ENCODE assay signal across 9 cellular contexts in the genomic region with DNA sequence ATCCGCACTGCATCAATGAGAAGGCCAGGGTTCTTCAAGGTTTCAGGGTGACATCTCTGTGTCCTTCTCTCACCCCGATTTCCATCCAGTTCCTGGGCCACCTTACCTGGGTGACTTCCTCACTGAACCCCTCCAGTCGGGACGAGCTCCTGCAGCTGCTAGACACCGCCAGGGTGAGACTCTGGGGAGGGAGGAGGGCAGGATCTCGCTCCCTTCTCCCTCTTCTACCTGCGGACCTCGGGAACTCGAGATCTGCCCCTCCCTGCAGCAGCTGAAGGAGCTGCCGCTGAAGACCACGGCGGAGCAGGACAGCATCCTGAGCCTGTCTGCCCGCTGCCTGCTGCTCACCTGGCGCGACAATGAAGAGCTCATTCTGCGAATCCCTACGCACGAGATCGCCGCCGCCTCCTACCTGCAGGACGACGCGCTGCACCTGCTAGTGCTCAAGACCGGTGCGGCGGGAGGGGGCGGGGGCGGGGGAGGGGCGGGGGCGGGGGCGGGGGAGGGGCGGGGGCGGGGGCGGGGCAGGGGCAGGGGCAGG. TPM values are rescaled to one million over a fixed set of nuclear protein-coding genes. Genes with fewer than 3 reads are reported as not detected.
DNase-seq lines count a peak whose midpoint lies in the region; ATAC-seq and TF ChIP-seq lines count a peak whose summit lies in the region.
"Had no signal": no experiment of that assay in that cellular context is flagged by ENCODE, and none has a peak within 500 bp of the region (broad histone marks: within the 10 kb centered on the region; RNA-seq: fewer than 3 reads in every experiment).

No MANE protein-coding gene starts in this region.

- peak; percentile 19 for DNase-seq in Daoy (ENCODE audit: low read depth)
- DNase-seq in NCI-H146 (lab: John Stamatoyannopoulos, UW): peak; percentile 100
- peak; percentile 88 for DNase-seq in WERI-Rb-1
- peak; percentile 97 for DNase-seq in endodermal cell
- peak; percentile 11 to 21 for DNase-seq in stimulated activated CD4-positive, alpha-beta T cell treated with anti-CD3 and anti-CD28 coated beads, Interleukin-15, amount 100 ng/mL, for 1 hour (ENCODE audit: low read depth in 1 of 2, low spot score in 1 of 2)
- no peak for DNase-seq in MV-4-11 (lab: John Stamatoyannopoulos, UW)

- H3K27me3 Mint-ChIP-seq in endodermal cell (ENCODE audit: insufficient read depth): peaks cover 63% of the 10 kb centered on the region

- peak; percentile 70 for TF ChIP-seq CTCF in WERI-Rb-1 (IDR thresholded peaks at IDR 0.05; ENCODE audit: low read depth, low read length)
- TF ChIP-seq CTCF in endodermal cell (conservative IDR thresholded peaks at IDR 0.05): peak; percentile 77

- H3K4me1 Mint-ChIP-seq in endodermal cell: peaks cover 9% of the 10 kb centered on the region

- H3K9me3 Mint-ChIP-seq in endodermal cell: no peaks in the 10 kb centered on the region
- H3K9me3 Mint-ChIP-seq: dendritic cell treated with granulocyte-macrophage colony-stimulating factor and Interleukin-4, amounts not matched to agents 40 ng/mL and 50 ng/mL, for 4 days had no signal

- H3K9ac ChIP-seq in endodermal cell (ENCODE audit: extremely low read depth, low read length, poor library complexity, severe bottlenecking): no peak overlapping the region

- H3K36me3 Mint-ChIP-seq in endodermal cell (ENCODE audit: low read depth): no peaks in the 10 kb centered on the region

- 8 to 30% methylated on average over 4 to 21 of the region's 35 CpGs for WGBS in endodermal cell (ENCODE audit: insufficient coverage in 1 of 2, insufficient read length in 1 of 2), 2 experiments

- H3K27ac Mint-ChIP-seq in endodermal cell: no peak overlapping the region
- H3K27ac Mint-ChIP-seq: dendritic cell treated with granulocyte-macrophage colony-stimulating factor and Interleukin-4, amounts not matched to agents 40 ng/mL and 50 ng/mL, for 4 days had no signal

- peak overlapping the region; percentile 45 for H3K27ac ChIP-seq in WERI-Rb-1
- no peak overlapping the region for H3K27ac ChIP-seq in endodermal cell (ENCODE audit: low read depth, low read length)

- ATAC-seq in HG03460 (IDR thresholded peaks at IDR 0.05; ENCODE audit: unreplicated experiment) (no peak), GM21825 (IDR thresholded peaks at IDR 0.05; ENCODE audit: unreplicated experiment) (no peak)

- H3K9me3 ChIP-seq in WERI-Rb-1 (ENCODE audit: severe bottlenecking) (no peaks in the 10 kb centered on the region), endodermal cell (ENCODE audit: control insufficient read depth, low read length) (no peaks in the 10 kb centered on the region)

- no peaks in the 10 kb centered on the region for H3K4me1 ChIP-seq in endodermal cell (ENCODE audit: control insufficient read depth, insufficient read depth, low read length)

- peak overlapping the region; percentile 78 for H3K4me3 Mint-ChIP-seq in endodermal cell

- H3K27me3 ChIP-seq in WERI-Rb-1 (ENCODE audit: insufficient read depth, low read depth, severe bottlenecking): no peaks in the 10 kb centered on the region
- H3K27me3 ChIP-seq in endodermal cell (ENCODE audit: control insufficient read depth, insufficient read depth, low read length, poor library complexity, severe bottlenecking): peaks cover 33% of the 10 kb centered on the region

- peak overlapping the region; percentile 60 for H3K4me3 ChIP-seq in WERI-Rb-1 (ENCODE audit: low read depth, low read length)
- H3K4me3 ChIP-seq in endodermal cell (ENCODE audit: low read length): peak overlapping the region; percentile 69

- H3K36me3 ChIP-seq in WERI-Rb-1 (peaks cover 4% of the 10 kb centered on the region; the same call in 1 of the 2 replicates), endodermal cell (ENCODE audit: control insufficient read depth, insufficient read depth, low read length) (no peaks in the 10 kb centered on the region)

RNA-seq across cellular contexts. Expression of a gene that starts 7.5 kb away (rescaled TPM):
- total RNA-seq in Daoy (2014; rRNA removed; shearing (Covaris generic)): 1.0 and 2.1 TPM in 2 replicates
- 1 to 10 TPM; 5.2 to 7.8 TPM for total RNA-seq in endodermal cell
- polyA plus RNA-seq in endodermal cell (2013, experiment 1 of 2): 2.2 TPM
- polyA plus RNA-seq in endodermal cell (2013, experiment 2 of 2): 2.2 TPM

RNA-seq across cellular contexts. Expression of a gene that starts 34.3 kb away (rescaled TPM):
- 0.15 TPM in 1 of 2 replicates, not detected in the other for total RNA-seq in Daoy (2014; rRNA removed; shearing (Covaris generic))
- under 1 TPM; 0.24 to 0.40 TPM for total RNA-seq in endodermal cell
- polyA plus RNA-seq in endodermal cell (2013, experiment 1 of 2): 0.18 TPM
- polyA plus RNA-seq in endodermal cell (2013, experiment 2 of 2): 0.12 TPM

RNA-seq across cellular contexts. Expression of a gene that starts 49.8 kb away (rescaled TPM):
- under 0.01 and 0.12 TPM in 2 replicates for total RNA-seq in Daoy (2014; rRNA removed; shearing (Covaris generic))
- total RNA-seq in endodermal cell: 1 to 10 TPM; 2.7 to 3.1 TPM
- 3.9 TPM for polyA plus RNA-seq in endodermal cell (2013, experiment 1 of 2)
- 3.4 TPM for polyA plus RNA-seq in endodermal cell (2013, experiment 2 of 2)
